In the genomic region with DNA sequence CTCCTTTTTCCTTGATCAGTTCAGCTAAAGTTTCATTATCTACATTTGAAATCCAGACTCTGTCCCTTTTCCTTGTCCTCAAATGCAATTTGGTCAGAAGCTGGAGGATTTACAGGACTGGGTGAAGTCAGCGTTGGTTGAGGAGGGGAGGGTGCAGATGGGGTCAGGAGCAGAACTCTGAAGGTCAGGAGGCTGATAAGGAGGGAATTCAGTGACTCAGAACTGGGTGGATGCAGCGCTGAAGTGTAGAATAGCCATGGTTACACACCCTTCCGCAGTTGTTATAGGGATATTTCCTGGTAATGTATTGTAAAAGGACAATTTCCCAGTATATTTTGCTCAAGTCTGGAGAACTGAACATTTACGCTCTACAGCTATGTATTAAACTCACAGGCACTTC, we compare ENCODE assay signal across 10 cellular contexts.
DNase-seq lines count a peak whose midpoint lies in the region; ATAC-seq and TF ChIP-seq lines count a peak whose summit lies in the region.
"Had no signal": no experiment of that assay in that cellular context is flagged by ENCODE, and none has a peak within 500 bp of the region (broad histone marks: within the 10 kb centered on the region; RNA-seq: fewer than 3 reads in every experiment).

No MANE protein-coding gene starts in this region.

- H3K27ac ChIP-seq in BLaER1 treated with 17β-estradiol and CSF1 and Interleukin-3, amounts not matched to agents 10 nM and 100 nM = 0 out of 22 replicates have a peak overlapping the region, but pooled peaks of 1 of the 11 experiments have one; percentile 10
- peak overlapping the region; percentile 43 for H3K27ac ChIP-seq in RWPE2 (ENCODE audit: poor library complexity, severe bottlenecking)
- H3K27ac ChIP-seq in gastroesophageal sphincter = no peak overlapping the region
- no peak overlapping the region for H3K27ac ChIP-seq in dorsolateral prefrontal cortex
- H3K27ac ChIP-seq: uterus had no signal

- peaks cover 23 to 52% (median 40%) of the 10 kb centered on the region in 10 experiments for H3K4me1 ChIP-seq in BLaER1 treated with 17β-estradiol and CSF1 and Interleukin-3, amounts not matched to agents 10 nM and 100 nM
- peaks cover 20% of the 10 kb centered on the region for H3K4me1 ChIP-seq in RWPE2 (ENCODE audit: insufficient read depth, poor library complexity, severe bottlenecking)
- H3K4me1 ChIP-seq in gastroesophageal sphincter = no peaks in the 10 kb centered on the region
- H3K4me1 ChIP-seq: uterus had no signal

- no peaks in the 10 kb centered on the region for H3K36me3 ChIP-seq in BLaER1 treated with 17β-estradiol and CSF1 and Interleukin-3, amounts not matched to agents 10 nM and 100 nM
- H3K36me3 ChIP-seq in RWPE2 (ENCODE audit: low read depth) = no peaks in the 10 kb centered on the region
- H3K36me3 ChIP-seq in gastroesophageal sphincter = no peaks in the 10 kb centered on the region
- H3K36me3 ChIP-seq: uterus had no signal

- H3K9ac ChIP-seq in BLaER1 treated with 17β-estradiol and CSF1 and Interleukin-3, amounts not matched to agents 10 nM and 100 nM = no peak overlapping the region

- no peak for TF ChIP-seq POLR2A in gastroesophageal sphincter (IDR thresholded peaks at IDR 0.05)

- H3K9me3 ChIP-seq in BLaER1 treated with 17β-estradiol and CSF1 and Interleukin-3, amounts not matched to agents 10 nM and 100 nM (replicated peaks in 1 of 11) = peaks cover 5 to 20% (median 14%) of the 10 kb centered on the region in 11 experiments; a peak in 13 of 22 replicates
- H3K9me3 ChIP-seq in RWPE2 (ENCODE audit: severe bottlenecking) (no peaks in the 10 kb centered on the region), gastroesophageal sphincter (no peaks in the 10 kb centered on the region)
- H3K9me3 ChIP-seq: uterus had no signal

- H3K4me3 ChIP-seq in BLaER1 treated with 17β-estradiol and CSF1 and Interleukin-3, amounts not matched to agents 10 nM and 100 nM = no peak overlapping the region
- H3K4me3 ChIP-seq in RWPE2 (ENCODE audit: severe bottlenecking) (no peak overlapping the region), gastroesophageal sphincter (no peak overlapping the region), dorsolateral prefrontal cortex (no peak overlapping the region)
- H3K4me3 ChIP-seq: uterus had no signal

- peak; percentile 61 for ATAC-seq in RWPE2 (ENCODE audit: low read depth)
- ATAC-seq in gastroesophageal sphincter = peak; percentile 39
- no peak for ATAC-seq in activated CD4-positive, CD25-positive, alpha-beta regulatory T cell treated with anti-CD3 and anti-CD28 coated beads, Interleukin-2, amount 50 U/mL, for 24 hours
- ATAC-seq in HG03342 (IDR thresholded peaks at IDR 0.05; ENCODE audit: unreplicated experiment) = no peak

- no peaks in the 10 kb centered on the region for H3K27me3 ChIP-seq in BLaER1 treated with 17β-estradiol and CSF1 and Interleukin-3, amounts not matched to agents 10 nM and 100 nM
- no peaks in the 10 kb centered on the region for H3K27me3 ChIP-seq in RWPE2 (ENCODE audit: insufficient read depth, poor library complexity, severe bottlenecking)
- peaks cover 2% of the 10 kb centered on the region for H3K27me3 ChIP-seq in gastroesophageal sphincter
- H3K27me3 ChIP-seq in dorsolateral prefrontal cortex = peaks cover 0 to 9% (median 0%) of the 10 kb centered on the region in 45 donors
- H3K27me3 ChIP-seq: uterus had no signal

- WGBS in gastroesophageal sphincter (ENCODE audit: low coverage in 1 of 2), 2 donors = 60 to 76% methylated on average over 4 of the region's 4 CpGs

- DNase-seq in RWPE2 (ENCODE audit: low spot score) = no peak
- peak; percentile 23 for DNase-seq in mucosa of gallbladder (ENCODE audit: low spot score)
- no peak for DNase-seq in dorsolateral prefrontal cortex
- no peak for DNase-seq in central memory CD4-positive, alpha-beta T cell
- DNase-seq: activated CD4-positive, alpha-beta T cell treated with anti-CD3 and anti-CD28 coated beads for 48 hours; uterus had no signal

- TF ChIP-seq CTCF in RWPE2 (IDR thresholded peaks at IDR 0.05; ENCODE audit: poor library complexity, severe bottlenecking) = no peak
- TF ChIP-seq CTCF in gastroesophageal sphincter (IDR thresholded peaks at IDR 0.05) = no peak
- TF ChIP-seq CTCF in dorsolateral prefrontal cortex (IDR thresholded peaks at IDR 0.05 in 54 of 56, conservative IDR thresholded peaks at IDR 0.05 in 2 of 56; ENCODE audit: low read depth in 1 of 56, partially characterized antibody in 56 of 56) = no peak

- peak overlapping the region; percentile 8 to 89 (median 63); a peak in 19 of 22 replicates for H3K4me2 ChIP-seq in BLaER1 treated with 17β-estradiol and CSF1 and Interleukin-3, amounts not matched to agents 10 nM and 100 nM

- no peaks in the 10 kb centered on the region for H4K20me1 ChIP-seq in BLaER1 treated with 17β-estradiol and CSF1 and Interleukin-3, amounts not matched to agents 10 nM and 100 nM

- intact Hi-C loops in dorsolateral prefrontal cortex (cut with DNase I) = no loop called here

- TF ChIP-seq EP300 in gastroesophageal sphincter (IDR thresholded peaks at IDR 0.05) = no peak

Comparison
In these comparisons a context has a peak if more than half of its experiments do, and no peak if none do; other contexts are left out.
1. ATAC-seq: peak in RWPE2 (single experiment) and gastroesophageal sphincter (single experiment); none in activated CD4-positive, CD25-positive, alpha-beta regulatory T cell treated with anti-CD3 and anti-CD28 coated beads, Interleukin-2, amount 50 U/mL, for 24 hours (0 of 2) and HG03342 (single experiment).